Comparison of ENCODE assay signal across 10 cellular contexts in the genomic region with DNA sequence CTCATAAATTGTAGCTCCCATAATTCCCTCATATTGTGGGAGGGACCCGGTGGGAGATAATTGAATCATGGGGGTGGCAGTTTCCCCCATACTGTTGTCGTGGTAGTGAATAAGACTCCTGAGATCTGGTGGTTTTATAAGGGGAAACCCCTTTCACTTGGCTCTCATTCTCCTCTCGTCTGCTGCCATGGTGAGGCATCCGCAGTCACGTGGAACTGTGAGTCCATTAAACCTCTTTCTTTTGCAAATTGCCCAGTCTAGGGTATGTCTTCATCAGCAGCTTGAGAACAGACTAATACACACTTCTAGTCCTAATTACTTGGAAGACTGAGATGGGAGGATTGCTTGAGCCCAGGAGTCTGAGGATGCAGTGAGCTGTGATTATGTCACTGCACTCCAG.
DNase-seq lines count a peak whose midpoint lies in the region; TF ChIP-seq lines count a peak whose summit lies in the region.
"Had no signal": no experiment of that assay in that cellular context is flagged by ENCODE, and none has a peak within 500 bp of the region (broad histone marks: within the 10 kb centered on the region; RNA-seq: fewer than 3 reads in every experiment).

No MANE protein-coding gene starts in this region.

- H3K36me3 ChIP-seq in SK-N-MC (ENCODE audit: insufficient read depth, low read length) (no peaks in the 10 kb centered on the region), fibroblast of lung (ENCODE audit: control insufficient read depth, insufficient read depth, low read length) (no peaks in the 10 kb centered on the region)
- H3K36me3 ChIP-seq in CD4-positive, alpha-beta memory T cell (ENCODE audit: insufficient read depth, low read length): no peaks in the 10 kb centered on the region
- H3K36me3 ChIP-seq: pancreas had no signal

- CTCF ChIA-PET in CD4-positive, alpha-beta memory T cell (lab: Charles Lee; ENCODE audit: partially characterized antibody): no interaction called here

- H4K20me1 ChIP-seq in fibroblast of lung (ENCODE audit: control insufficient read depth, extremely low read depth, insufficient read depth, low read length): no peaks in the 10 kb centered on the region

- TF ChIP-seq CTCF in fibroblast of lung (conservative IDR thresholded peaks at IDR 0.05 in 1 of 2, IDR thresholded peaks at IDR 0.05 in 1 of 2; ENCODE audit: low read depth in 1 of 2, low read length in 2 of 2): no peak

- no peaks in the 10 kb centered on the region for H3K9me3 ChIP-seq in SK-N-MC (ENCODE audit: low read depth, low read length)
- no peaks in the 10 kb centered on the region for H3K9me3 ChIP-seq in fibroblast of lung (ENCODE audit: control insufficient read depth, insufficient read depth, low read depth, low read length)
- no peaks in the 10 kb centered on the region for H3K9me3 ChIP-seq in CD4-positive, alpha-beta memory T cell (ENCODE audit: control insufficient read depth in 1 of 2, low read length in 2 of 2)
- H3K9me3 ChIP-seq: pancreas had no signal

- no peaks in the 10 kb centered on the region for H3K27me3 ChIP-seq in fibroblast of lung (ENCODE audit: control insufficient read depth, insufficient read depth, low read length)
- no peaks in the 10 kb centered on the region for H3K27me3 ChIP-seq in CD4-positive, alpha-beta memory T cell (ENCODE audit: insufficient read depth, low read length)
- H3K27me3 ChIP-seq: pancreas had no signal

- intact Hi-C loops in CD4-positive, alpha-beta memory T cell (cut with micrococcal nuclease): no loop called here

- H3K27ac Mint-ChIP-seq in CD4-positive, alpha-beta memory T cell: no peak overlapping the region

- peak; percentile 57 for DNase-seq in activated CD4-positive, alpha-beta T cell treated with anti-CD3 and anti-CD28 coated beads for 48 hours
- no peak for DNase-seq in activated CD4-positive, alpha-beta T cell treated with anti-CD3 and anti-CD28 coated beads, Interleukin-2, amount 50 U/mL, for 1 hour
- DNase-seq in SK-N-MC (ENCODE audit: low read depth, low spot score): no peak
- DNase-seq in fibroblast of lung (ENCODE audit: low read depth in 2 of 2): peak; percentile 20 to 90
- peak; percentile 26 for DNase-seq in stimulated activated CD4-positive, alpha-beta T cell treated with anti-CD3 and anti-CD28 coated beads, Interleukin-4, amount 100 ng/mL, for 24 hours
- no peak for DNase-seq in CD4-positive, alpha-beta memory T cell
- DNase-seq in NCI-H82 treated with DMSO at 0.1 percent for 48 hours (lab: John Stamatoyannopoulos, UW; ENCODE audit: unreplicated experiment): no peak
- no peak for DNase-seq in nucleus accumbens (lab: John Stamatoyannopoulos, UW)
- DNase-seq: NCI-H526 treated with DMSO at 0.1 percent for 48 hours, pancreas had no signal

- H3K4me2 ChIP-seq in fibroblast of lung (ENCODE audit: extremely low read depth, insufficient read depth, low read length): peak overlapping the region; percentile 60

- H3K9ac ChIP-seq in SK-N-MC (ENCODE audit: insufficient read length) (no peak overlapping the region), fibroblast of lung (ENCODE audit: insufficient read depth, low read length) (no peak overlapping the region)

- peaks cover 12% of the 10 kb centered on the region for H3K4me1 ChIP-seq in fibroblast of lung (ENCODE audit: control insufficient read depth, extremely low read depth, insufficient read depth, low read length)
- no peaks in the 10 kb centered on the region for H3K4me1 ChIP-seq in CD4-positive, alpha-beta memory T cell (ENCODE audit: insufficient read depth, low read length)
- H3K4me1 ChIP-seq: pancreas had no signal

- H3K27me3 Mint-ChIP-seq in CD4-positive, alpha-beta memory T cell: no peaks in the 10 kb centered on the region

- peaks cover 0 to 2% (median 0%) of the 10 kb centered on the region in 8 donors for H3K9me3 Mint-ChIP-seq in CD4-positive, alpha-beta memory T cell

- H3K36me3 Mint-ChIP-seq in CD4-positive, alpha-beta memory T cell: no peaks in the 10 kb centered on the region

- no peak overlapping the region for H2AFZ ChIP-seq in fibroblast of lung (ENCODE audit: low read length)

- H3K27ac ChIP-seq in SK-N-MC (peak overlapping the region; percentile 3; the same call in 1 of the 2 replicates), fibroblast of lung (ENCODE audit: insufficient read depth, low read length) (peak overlapping the region; percentile 20)
- no peak overlapping the region for H3K27ac ChIP-seq in CD4-positive, alpha-beta memory T cell (ENCODE audit: low read depth, low read length)
- H3K27ac ChIP-seq: pancreas had no signal

- no peak overlapping the region for H3K4me3 Mint-ChIP-seq in CD4-positive, alpha-beta memory T cell

- H3K79me2 ChIP-seq in fibroblast of lung (ENCODE audit: control insufficient read depth, insufficient read depth, low read length): no peaks in the 10 kb centered on the region

- H3K4me3 ChIP-seq in SK-N-MC: no peak overlapping the region
- H3K4me3 ChIP-seq in fibroblast of lung (replicated peaks in 1 of 4; ENCODE audit: control extremely low read depth in 1 of 4, insufficient read depth in 1 of 4, low read depth in 3 of 4, low read length in 4 of 4): no peak overlapping the region
- H3K4me3 ChIP-seq in CD4-positive, alpha-beta memory T cell (ENCODE audit: low read length in 2 of 2): no peak overlapping the region
- H3K4me3 ChIP-seq: pancreas had no signal

- H3K4me1 Mint-ChIP-seq in CD4-positive, alpha-beta memory T cell: peaks cover 0 to under 1% (median 0%) of the 10 kb centered on the region in 4 donors

- POLR2A ChIA-PET in CD4-positive, alpha-beta memory T cell (lab: Charles Lee; ENCODE audit: partially characterized antibody): no interaction called here

Comparison
In these comparisons a context has a peak if more than half of its experiments do, and no peak if none do; other contexts are left out.
1. DNase-seq: peak in activated CD4-positive, alpha-beta T cell treated with anti-CD3 and anti-CD28 coated beads for 48 hours (single experiment), fibroblast of lung (2 of 2) and stimulated activated CD4-positive, alpha-beta T cell treated with anti-CD3 and anti-CD28 coated beads, Interleukin-4, amount 100 ng/mL, for 24 hours (single experiment); none in activated CD4-positive, alpha-beta T cell treated with anti-CD3 and anti-CD28 coated beads, Interleukin-2, amount 50 U/mL, for 1 hour (single experiment), SK-N-MC (single experiment), CD4-positive, alpha-beta memory T cell (0 of 5), NCI-H82 treated with DMSO at 0.1 percent for 48 hours (single experiment) and nucleus accumbens (0 of 56).